ENCODE assay signal across 8 cellular contexts in the genomic region with DNA sequence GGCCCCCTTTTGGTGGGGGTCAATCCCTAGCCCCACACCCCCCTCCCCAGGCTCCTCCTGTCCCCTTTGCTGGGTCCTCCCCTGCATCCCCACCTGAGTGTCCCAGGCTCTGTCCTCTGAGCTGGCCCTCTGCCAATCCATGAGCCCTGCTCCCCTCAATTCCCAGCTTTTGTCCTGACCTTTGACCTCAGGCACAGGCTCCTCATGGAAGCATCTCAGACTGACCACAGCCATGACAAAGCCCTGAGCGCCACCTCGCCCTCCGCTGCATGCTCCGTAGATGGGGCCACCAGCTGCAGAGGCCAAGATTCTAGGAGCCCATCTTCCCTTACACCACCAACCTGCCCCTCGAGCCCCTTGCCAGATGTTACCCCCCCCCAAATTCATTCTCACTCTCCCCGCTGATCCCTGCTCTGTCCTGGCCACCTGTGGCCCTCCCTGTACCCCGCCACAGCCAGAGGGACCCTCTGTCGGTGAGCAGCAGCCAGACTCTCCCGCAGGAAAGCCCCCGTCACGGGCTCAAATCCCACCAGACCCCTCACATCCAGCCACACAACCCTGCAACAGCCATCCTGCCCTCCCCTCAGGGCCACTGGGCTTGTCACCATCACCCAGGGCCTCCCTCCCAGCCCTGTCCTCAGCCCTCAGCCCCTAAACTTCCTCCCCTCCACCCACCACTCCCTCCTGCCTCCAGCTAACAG.
"Had no signal": no experiment of that assay in that cellular context is flagged by ENCODE, and none has a peak within 500 bp of the region (broad histone marks: within the 10 kb centered on the region; RNA-seq: fewer than 3 reads in every experiment).

No MANE protein-coding gene starts in this region.

- H3K27ac ChIP-seq: adrenal gland, gastroesophageal sphincter, heart right ventricle, right atrium auricular region, thyroid gland had no signal

- H3K27me3 ChIP-seq: adrenal gland, gastroesophageal sphincter, heart right ventricle, right atrium auricular region, thyroid gland had no signal

- H3K9me3 Mint-ChIP-seq: naive thymus-derived CD4-positive, alpha-beta T cell had no signal

- H3K4me2 ChIP-seq: smooth muscle cell had no signal

- H3K4me1 Mint-ChIP-seq: naive thymus-derived CD4-positive, alpha-beta T cell had no signal

- H3K4me1 ChIP-seq: adrenal gland, gastroesophageal sphincter had no signal

- H3K9me3 ChIP-seq: adrenal gland, gastroesophageal sphincter, heart right ventricle, right atrium auricular region, thyroid gland had no signal

- H3K36me3 ChIP-seq: adrenal gland, right atrium auricular region, thyroid gland had no signal

- ATAC-seq: gastroesophageal sphincter had no signal

- H3K27me3 Mint-ChIP-seq: naive thymus-derived CD4-positive, alpha-beta T cell had no signal

- H3K4me3 ChIP-seq: adrenal gland, gastroesophageal sphincter, heart right ventricle, lung, right atrium auricular region, smooth muscle cell, thyroid gland had no signal

- H3K4me3 Mint-ChIP-seq: naive thymus-derived CD4-positive, alpha-beta T cell had no signal
